24 cellular contexts compared by ENCODE assay signal in genomic region chr15:85515212-85515611, GRCh38.
A peak's percentile ranks its signal among the peaks of the same experiment; 100 is the strongest.
DNase-seq lines count a peak whose midpoint lies in the region; ATAC-seq and TF ChIP-seq lines count a peak whose summit lies in the region.
"Had no signal": no experiment of that assay in that cellular context is flagged by ENCODE, and none has a peak within 500 bp of the region (broad histone marks: within the 10 kb centered on the region; RNA-seq: fewer than 3 reads in every experiment).

No MANE protein-coding gene starts in this region.

- no peaks in the 10 kb centered on the region for H3K36me3 Mint-ChIP-seq in Calu3 (ENCODE audit: insufficient read depth, unreplicated experiment)
- H3K36me3 Mint-ChIP-seq in mesothelial cell of epicardium, result no peaks in the 10 kb centered on the region

- intact Hi-C loops in Calu3 (cut with micrococcal nuclease; ENCODE audit: unreplicated experiment), result loop anchor here (2.0 kb wide), 1 partner anchor 68 kb away; no protein-coding TSS in a partner anchor

- 68% methylated on average over 4 of the region's 4 CpGs for whole genome bisulfite sequencing in smooth muscle cell (ENCODE audit: low lambda C conversion rate)

- H3K4me1 Mint-ChIP-seq in Calu3 (ENCODE audit: low read depth, unreplicated experiment), result peaks cover 62% of the 10 kb centered on the region
- H3K4me1 Mint-ChIP-seq in mesothelial cell of epicardium, result peaks cover 4% of the 10 kb centered on the region

- H3K79me2 ChIP-seq in smooth muscle cell (ENCODE audit: low read depth), result peaks cover 76% of the 10 kb centered on the region

- H3K9me3 ChIP-seq in smooth muscle cell (replicated peaks; ENCODE audit: low read depth), result no peaks in the 10 kb centered on the region
- H3K9me3 ChIP-seq: adrenal gland, SJCRH30 had no signal

- H3K9me3 Mint-ChIP-seq in Calu3 (ENCODE audit: low read depth, unreplicated experiment) (no peaks in the 10 kb centered on the region), mesothelial cell of epicardium (no peaks in the 10 kb centered on the region)
- H3K9me3 Mint-ChIP-seq: activated T-cell treated with anti-CD3 and anti-CD28 coated beads, Interleukin-2, amount 50 U/mL, for 24 hours; dendritic cell treated with granulocyte-macrophage colony-stimulating factor and Interleukin-4, amounts not matched to agents 40 ng/mL and 50 ng/mL, for 4 days; memory B cell had no signal

- H4K20me1 ChIP-seq in smooth muscle cell (ENCODE audit: low read depth), result peaks cover 68% of the 10 kb centered on the region

- peak overlapping the region; percentile 33 for H3K4me3 Mint-ChIP-seq in Calu3 (ENCODE audit: low read depth, unreplicated experiment)
- no peak overlapping the region for H3K4me3 Mint-ChIP-seq in mesothelial cell of epicardium
- H3K4me3 Mint-ChIP-seq: activated T-cell treated with anti-CD3 and anti-CD28 coated beads, Interleukin-2, amount 50 U/mL, for 24 hours; dendritic cell treated with granulocyte-macrophage colony-stimulating factor and Interleukin-4, amounts not matched to agents 40 ng/mL and 50 ng/mL, for 4 days; memory B cell had no signal

- H3K27ac Mint-ChIP-seq in Calu3 (ENCODE audit: unreplicated experiment), result peak overlapping the region; percentile 66
- H3K27ac Mint-ChIP-seq in mesothelial cell of epicardium, result peak overlapping the region; percentile 77
- H3K27ac Mint-ChIP-seq: activated T-cell treated with anti-CD3 and anti-CD28 coated beads, Interleukin-2, amount 50 U/mL, for 24 hours; dendritic cell treated with granulocyte-macrophage colony-stimulating factor and Interleukin-4, amounts not matched to agents 40 ng/mL and 50 ng/mL, for 4 days had no signal

- BruUV-seq in Calu3 (replicated peaks; lab: Mats Ljungman, UMichigan), result no TSS peak

- no peak overlapping the region for H3K4me2 ChIP-seq in smooth muscle cell

- no peaks in the 10 kb centered on the region for H3K27me3 ChIP-seq in smooth muscle cell (ENCODE audit: low read depth)
- H3K27me3 ChIP-seq: adrenal gland, SJCRH30 had no signal

- no peak overlapping the region for H2AFZ ChIP-seq in smooth muscle cell (ENCODE audit: low read depth)

- CTCF ChIA-PET in Calu3 (lab: Charles Lee), result interaction anchor here (1.0 kb wide), 1 partner anchor 26 kb away, joined by 3 read pairs; no protein-coding TSS in a partner anchor

- no peak for ATAC-seq in HG02610 (IDR thresholded peaks at IDR 0.05; ENCODE audit: unreplicated experiment)
- ATAC-seq in GM21515 (IDR thresholded peaks at IDR 0.05; ENCODE audit: unreplicated experiment), result no peak
- ATAC-seq: Panc1 had no signal

- H3K27ac ChIP-seq in smooth muscle cell (ENCODE audit: low read depth), result no peak overlapping the region
- H3K27ac ChIP-seq: adrenal gland, C4-2B, SJCRH30 had no signal

- H3K27me3 Mint-ChIP-seq in Calu3 (ENCODE audit: unreplicated experiment), result no peaks in the 10 kb centered on the region
- H3K27me3 Mint-ChIP-seq in mesothelial cell of epicardium (ENCODE audit: low read depth), result no peaks in the 10 kb centered on the region
- H3K27me3 Mint-ChIP-seq: activated T-cell treated with anti-CD3 and anti-CD28 coated beads, Interleukin-2, amount 50 U/mL, for 24 hours; dendritic cell treated with granulocyte-macrophage colony-stimulating factor and Interleukin-4, amounts not matched to agents 40 ng/mL and 50 ng/mL, for 4 days; memory B cell had no signal

- no peaks in the 10 kb centered on the region for H3K36me3 ChIP-seq in smooth muscle cell (ENCODE audit: low read depth)
- H3K36me3 ChIP-seq: adrenal gland had no signal

- no peak overlapping the region for H3K9ac ChIP-seq in smooth muscle cell (ENCODE audit: low read depth)

- TF ChIP-seq CTCF in Calu3 (IDR thresholded peaks at IDR 0.05; ENCODE audit: unreplicated experiment), result no peak
- TF ChIP-seq CTCF in mesothelial cell of epicardium (IDR thresholded peaks at IDR 0.05; ENCODE audit: unreplicated experiment), result no peak
- TF ChIP-seq CTCF in smooth muscle cell (IDR thresholded peaks at IDR 0.05; ENCODE audit: borderline replicate concordance, insufficient read depth, poor library complexity, severe bottlenecking), result no peak

- DNase-seq in Calu3, result peak; percentile 19
- DNase-seq in HT1080 (ENCODE audit: low read depth), result peak; percentile 74
- peak; percentile 48 for DNase-seq in astrocyte of the hippocampus (ENCODE audit: low read depth, low spot score)
- DNase-seq in mesothelial cell of epicardium (ENCODE audit: low spot score in 2 of 2, unreplicated experiment in 2 of 2), result no peak
- no peak for DNase-seq in smooth muscle cell (lab: John Stamatoyannopoulos, UW; ENCODE audit: unreplicated experiment)
- DNase-seq: activated CD8-positive, alpha-beta memory T cell treated with anti-CD3 and anti-CD28 coated beads for 24 hours; activated naive CD4-positive, alpha-beta T cell treated with Interleukin-2 at 50 U/mL for 16 hours; activated T-cell treated with anti-CD3 and anti-CD28 coated beads, Interleukin-2, amount 50 U/mL, for 24 hours; adrenal gland; KG1; NCI-H1436; NCI-H2107; NCI-H510A; nucleus accumbens; SJCRH30; stimulated activated CD4-positive, alpha-beta T cell treated with anti-CD3 and anti-CD28 coated beads, Interleukin-4, amount 100 ng/mL, for 4 hours; stimulated activated naive CD4-positive, alpha-beta T cell treated with Interleukin-2 at 50 U/mL for 16 hours; T-helper 2 cell had no signal

- no peaks in the 10 kb centered on the region for H3F3A ChIP-seq in smooth muscle cell (ENCODE audit: low read depth)

- H3K4me1 ChIP-seq in smooth muscle cell (ENCODE audit: low read depth), result peaks cover 7% of the 10 kb centered on the region
- H3K4me1 ChIP-seq: SJCRH30 had no signal

- no peak overlapping the region for H3K4me3 ChIP-seq in smooth muscle cell
- H3K4me3 ChIP-seq: adrenal gland, SJCRH30 had no signal

Comparison
In these comparisons a context has a peak if more than half of its experiments do, and no peak if none do; other contexts are left out.
1. DNase-seq: peak in Calu3 (single experiment), HT1080 (single experiment) and astrocyte of the hippocampus (single experiment); none in mesothelial cell of epicardium (0 of 2) and smooth muscle cell (single experiment).